Comparison of ENCODE assay signal across 3 cellular contexts in genomic region chr2:20607446-20607845, GRCh38.
TF ChIP-seq lines count a peak whose summit lies in the region.

No MANE protein-coding gene starts in this region.

TF ChIP-seq in HepG2, 621 proteins besides CTCF, POLR2A, EP300 and RAD21:
- TF ChIP-seq ZMYM3 (CRISPR knock-in tag; IDR thresholded peaks at IDR 0.05) (peak; percentile 21; the same call in 1 of the 2 replicates), ZBTB42 (CRISPR knock-in tag; IDR thresholded peaks at IDR 0.05) (no peak), HNF1B (CRISPR knock-in tag; IDR thresholded peaks at IDR 0.05) (no peak), ZBTB21 (CRISPR knock-in tag; IDR thresholded peaks at IDR 0.05) (no peak)

TF ChIP-seq in WTC11, 78 proteins besides CTCF, POLR2A, EP300 and RAD21:
- TF ChIP-seq ZNF219 (CRISPR knock-in tag; IDR thresholded peaks at IDR 0.05; ENCODE audit: borderline replicate concordance) (no peak), MXD4 (CRISPR knock-in tag; IDR thresholded peaks at IDR 0.05; ENCODE audit: borderline replicate concordance) (no peak), GTF2I (CRISPR knock-in tag; conservative IDR thresholded peaks at IDR 0.05) (0 out of 2 replicates have a peak, but pooled peaks have one; percentile 42)

TF ChIP-seq in H1, 55 proteins besides CTCF, POLR2A, EP300 and RAD21:
- no peak for TF ChIP-seq JUN (IDR thresholded peaks at IDR 0.05; ENCODE audit: low read depth, low read length)
- no peak for TF ChIP-seq BCL11A (IDR thresholded peaks at IDR 0.05; ENCODE audit: low read depth in 2 of 2, low read length in 2 of 2)
- no peak for TF ChIP-seq CHD7 (IDR thresholded peaks at IDR 0.05; ENCODE audit: insufficient replicate concordance, low read length)
- no peak for TF ChIP-seq GTF2F1 (IDR thresholded peaks at IDR 0.05; ENCODE audit: borderline replicate concordance, low read depth, low read length)
- peak; percentile 59; the same call in 1 of the 2 replicates for TF ChIP-seq KDM1A (IDR thresholded peaks at IDR 0.05; ENCODE audit: borderline replicate concordance, low read length)
